In genomic region chr19:800360-801029, GRCh38 we compare ENCODE assay signal across 9 cellular contexts. TPM values are rescaled to one million over a fixed set of nuclear protein-coding genes. Genes with fewer than 3 reads are reported as not detected.
DNase-seq lines count a peak whose midpoint lies in the region; ATAC-seq and TF ChIP-seq lines count a peak whose summit lies in the region.
"Had no signal": no experiment of that assay in that cellular context is flagged by ENCODE, and none has a peak within 500 bp of the region (broad histone marks: within the 10 kb centered on the region; RNA-seq: fewer than 3 reads in every experiment).

No MANE protein-coding gene starts in this region.

- H3K36me3 Mint-ChIP-seq in HFFc6 (ENCODE audit: low read depth), result peaks cover 39% of the 10 kb centered on the region

- peak overlapping the region; percentile 54 for H3K56ac ChIP-seq in mesendoderm (ENCODE audit: low read length)

- H3K9ac ChIP-seq in mesendoderm (ENCODE audit: low read length), result peak overlapping the region; percentile 62

- H2BK15ac ChIP-seq in mesendoderm (replicated peaks; ENCODE audit: low read depth), result no peak overlapping the region

- no peak overlapping the region for H2BK5ac ChIP-seq in mesendoderm (ENCODE audit: low read length)

- H3K23ac ChIP-seq in mesendoderm (ENCODE audit: low read length), result no peak overlapping the region

- no peak overlapping the region for H2BK120ac ChIP-seq in mesendoderm (ENCODE audit: low read depth, low read length)

- peak overlapping the region; percentile 99 for H3K27ac ChIP-seq in 22Rv1
- no peak overlapping the region for H3K27ac ChIP-seq in mesendoderm (ENCODE audit: low read depth, low read length)

- peak overlapping the region; percentile 93 for H3K4me3 Mint-ChIP-seq in HFFc6

- no peak overlapping the region for H3K18ac ChIP-seq in mesendoderm (ENCODE audit: low read length)

- H3K27ac Mint-ChIP-seq in HFFc6, result peak overlapping the region; percentile 88

- no peaks in the 10 kb centered on the region for H3K9me3 Mint-ChIP-seq in HFFc6

- H3K4me1 ChIP-seq in mesendoderm (ENCODE audit: control insufficient read depth, low read depth, low read length), result peaks cover 3% of the 10 kb centered on the region

- no peaks in the 10 kb centered on the region for H3K27me3 ChIP-seq in mesendoderm (ENCODE audit: insufficient read depth, low read length, poor library complexity)

- no peak overlapping the region for H3K4ac ChIP-seq in mesendoderm (ENCODE audit: low read depth, low read length)

- H2AK5ac ChIP-seq in mesendoderm (ENCODE audit: low read length), result no peak overlapping the region

- H3K79me2 ChIP-seq in mesendoderm (ENCODE audit: control insufficient read depth, insufficient read depth, low read length), result peaks cover 76% of the 10 kb centered on the region

- TF ChIP-seq CTCF in 22Rv1 (IDR thresholded peaks at IDR 0.05) (no peak), HFFc6 (IDR thresholded peaks at IDR 0.05) (no peak)

- in situ Hi-C loops in T47D (cut with HindIII; ENCODE audit: low pct_unique_long_range_greater_than_20kb, low sequenced_read_pairs), result no loop called here

- peak overlapping the region; percentile 11 for H3K4me2 ChIP-seq in mesendoderm (ENCODE audit: low read length)

- peaks cover 2% of the 10 kb centered on the region for H3K79me1 ChIP-seq in mesendoderm (ENCODE audit: low read length)

- no peak overlapping the region for H4K5ac ChIP-seq in mesendoderm (ENCODE audit: low read length)

- peaks cover 35% of the 10 kb centered on the region for H3K4me1 Mint-ChIP-seq in HFFc6 (ENCODE audit: low read depth)

- no peak for ATAC-seq in GM19023 (IDR thresholded peaks at IDR 0.05; ENCODE audit: unreplicated experiment)

- H3K4me3 ChIP-seq in mesendoderm (ENCODE audit: low read length), result no peak overlapping the region

- WGBS in mesendoderm (ENCODE audit: extremely low coverage, insufficient coverage, low lambda C conversion rate), result no CpG with 5 or more reads among the region's 17 CpGs

- no peak overlapping the region for H4K8ac ChIP-seq in mesendoderm (ENCODE audit: low read depth, low read length)

- peaks cover 18% of the 10 kb centered on the region for H3K36me3 ChIP-seq in mesendoderm (ENCODE audit: control insufficient read depth, insufficient read depth, low read length)

- H3K27me3 Mint-ChIP-seq in HFFc6 (ENCODE audit: insufficient read depth), result peaks cover 15% of the 10 kb centered on the region

- DNase-seq in HFFc6, result no peak
- DNase-seq in T47D (ENCODE audit: low read depth in 1 of 2, low spot score in 1 of 2), result peak; percentile 88 to 91
- no peak for DNase-seq in mesendoderm
- DNase-seq in putamen (ENCODE audit: low spot score), result no peak
- DNase-seq in NCI-H2029 treated with DMSO at 0.1 percent for 48 hours (lab: John Stamatoyannopoulos, UW), result no peak
- no peak for DNase-seq in SIG-M5 treated with dmso at 0.1 percent for 504 hours (lab: John Stamatoyannopoulos, UW; ENCODE audit: unreplicated experiment)

RNA-seq across cellular contexts. Expression of gene PTBP1, which starts 3.2 kb away (rescaled TPM):
- total RNA-seq in HFFc6 (2021; fragmentation: NEBNext Ultra II Directional; extraction: Animal tissue kit (Norgen Biotek cat#: 25700)), result 100 to 1,000 TPM; 307 to 421 (median 380) TPM
- 817 TPM for polyA plus RNA-seq in mesendoderm (2013, experiment 1 of 2)
- 771 TPM for polyA plus RNA-seq in mesendoderm (2013, experiment 2 of 2)

RNA-seq across cellular contexts. Expression of gene PLPPR3, which starts 21.3 kb away (rescaled TPM):
- total RNA-seq in HFFc6 (2021; fragmentation: NEBNext Ultra II Directional; extraction: Animal tissue kit (Norgen Biotek cat#: 25700)), result under 1 TPM in 1 of 6 experiments, not detected in 5; 0.09 TPM
- 15.2 TPM for polyA plus RNA-seq in mesendoderm (2013, experiment 1 of 2)
- polyA plus RNA-seq in mesendoderm (2013, experiment 2 of 2), result 15.1 TPM
- total RNA-seq: T-helper 2 cell treated with Interferon-gamma antibody and Interleukin-4, amounts not matched to agents 100 ng/mL and 5 ng/mL, for 36 hours had no signal

RNA-seq across cellular contexts. Expression of gene AZU1, which starts 27.1 kb away (rescaled TPM):
- total RNA-seq in HFFc6 (2021; fragmentation: NEBNext Ultra II Directional; extraction: Animal tissue kit (Norgen Biotek cat#: 25700)), result not detected
- 0.04 TPM for polyA plus RNA-seq in mesendoderm (2013, experiment 1 of 2)
- polyA plus RNA-seq in mesendoderm (2013, experiment 2 of 2), result 0.04 TPM
- total RNA-seq: T-helper 2 cell treated with Interferon-gamma antibody and Interleukin-4, amounts not matched to agents 100 ng/mL and 5 ng/mL, for 36 hours had no signal

RNA-seq across cellular contexts. Expression of gene PRTN3, which starts 40.3 kb away (rescaled TPM):
- total RNA-seq in HFFc6 (2021; fragmentation: NEBNext Ultra II Directional; extraction: Animal tissue kit (Norgen Biotek cat#: 25700)), result not detected
- not detected for polyA plus RNA-seq in mesendoderm (2013, experiment 1 of 2)
- 0.04 TPM for polyA plus RNA-seq in mesendoderm (2013, experiment 2 of 2)
- total RNA-seq: T-helper 2 cell treated with Interferon-gamma antibody and Interleukin-4, amounts not matched to agents 100 ng/mL and 5 ng/mL, for 36 hours had no signal

RNA-seq across cellular contexts. Expression of gene MISP, which starts 49.6 kb away (rescaled TPM):
- under 1 TPM in 2 of 6 experiments, not detected in 4; 0.05 to 0.07 TPM for total RNA-seq in HFFc6 (2021; fragmentation: NEBNext Ultra II Directional; extraction: Animal tissue kit (Norgen Biotek cat#: 25700))
- polyA plus RNA-seq in mesendoderm (2013, experiment 1 of 2), result 0.11 TPM
- polyA plus RNA-seq in mesendoderm (2013, experiment 2 of 2), result 0.14 TPM
- total RNA-seq: T-helper 2 cell treated with Interferon-gamma antibody and Interleukin-4, amounts not matched to agents 100 ng/mL and 5 ng/mL, for 36 hours had no signal

Comparison
In these comparisons a context has a peak if more than half of its experiments do, and no peak if none do; other contexts are left out.
1. DNase-seq: peak in T47D (2 of 2); none in HFFc6 (single experiment), mesendoderm (single experiment), putamen (single experiment), NCI-H2029 treated with DMSO at 0.1 percent for 48 hours (single experiment) and SIG-M5 treated with dmso at 0.1 percent for 504 hours (single experiment).